7 cellular contexts compared by ENCODE assay signal in the genomic region with DNA sequence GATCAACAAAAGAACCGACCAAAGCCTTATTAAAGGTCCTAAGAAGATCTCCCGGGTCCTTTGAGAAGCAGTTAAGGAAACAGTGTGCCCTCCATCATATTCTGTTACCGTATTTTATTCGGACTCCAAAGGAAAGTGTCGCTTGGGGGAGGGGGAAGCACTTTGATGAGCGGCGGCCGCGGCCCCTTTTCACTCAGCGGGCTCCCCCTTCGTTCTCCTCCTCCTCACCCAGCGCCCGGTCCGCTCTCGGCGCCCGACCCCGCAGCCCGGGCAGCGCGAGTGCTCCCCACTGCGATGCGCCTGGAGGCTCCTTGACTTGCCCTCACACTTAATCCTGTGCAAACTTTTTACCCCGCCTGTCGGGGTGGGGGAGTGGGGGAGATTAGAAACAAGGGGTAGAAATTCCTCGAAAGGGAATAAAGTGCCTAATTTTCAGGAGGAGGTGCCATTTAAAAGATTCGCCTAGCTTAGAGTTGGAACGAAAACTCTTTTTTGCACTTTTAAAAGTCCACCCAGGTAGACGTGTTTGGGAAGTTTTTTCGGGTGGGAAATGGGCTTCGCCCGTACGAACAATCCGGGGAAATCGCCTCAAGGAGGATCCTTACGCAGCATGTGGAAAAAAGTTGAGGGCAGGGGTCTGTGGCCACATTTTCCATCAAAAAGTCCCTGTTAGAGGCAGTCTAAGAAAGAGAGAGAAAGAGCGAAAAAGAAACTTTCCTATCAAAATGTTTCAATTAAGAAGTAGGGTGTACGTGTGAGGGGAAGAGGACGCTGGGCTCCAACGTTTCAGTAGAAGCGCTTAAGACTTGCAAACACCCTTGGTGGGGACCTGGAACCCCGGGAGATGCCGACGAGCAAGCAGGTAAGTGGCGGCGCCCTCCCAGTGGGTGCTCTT. TPM values are rescaled to one million over a fixed set of nuclear protein-coding genes. Genes with fewer than 3 reads are reported as not detected.
DNase-seq lines count a peak whose midpoint lies in the region; TF ChIP-seq lines count a peak whose summit lies in the region.

No MANE protein-coding gene starts in this region.

- H3K27me3 Mint-ChIP-seq in MCF 10A (ENCODE audit: insufficient read depth, unreplicated experiment) = no peaks in the 10 kb centered on the region

- intact Hi-C loops in MCF 10A (cut with micrococcal nuclease) = no loop called here

- peaks cover 6% of the 10 kb centered on the region for H3K36me3 Mint-ChIP-seq in MCF 10A (ENCODE audit: insufficient read depth, unreplicated experiment)

- peaks cover 0 to 3% of the 10 kb centered on the region in 2 donors for H3K9me3 ChIP-seq in muscle layer of duodenum (ENCODE audit: control insufficient read depth in 1 of 2, low read length in 2 of 2)

- H3K27ac ChIP-seq in muscle layer of duodenum (ENCODE audit: low read length) = no peak overlapping the region

- peak overlapping the region; percentile 96 for H3K4me3 Mint-ChIP-seq in MCF 10A (ENCODE audit: unreplicated experiment)

- H3K4me1 Mint-ChIP-seq in MCF 10A (ENCODE audit: insufficient read depth, unreplicated experiment) = no peaks in the 10 kb centered on the region

- peak overlapping the region; percentile 89 for H3K27ac Mint-ChIP-seq in MCF 10A (ENCODE audit: low read depth, unreplicated experiment)

- BruUV-seq in MCF 10A (replicated peaks; lab: Mats Ljungman, UMichigan) = no TSS peak

- POLR2A ChIA-PET in MCF 10A (lab: Yijun Ruan, JAX) = interaction anchor here (0.7 to 2.1 kb wide), 4 partner anchors 8 to 264 kb away, joined by 4 to 11 read pairs (median 5); no protein-coding TSS in a partner anchor

- peaks cover 6 to 45% of the 10 kb centered on the region in 2 donors for H3K4me1 ChIP-seq in muscle layer of duodenum (ENCODE audit: control insufficient read depth in 1 of 2, insufficient read depth in 2 of 2, low read length in 2 of 2)

- H3K9me3 Mint-ChIP-seq in MCF 10A (ENCODE audit: unreplicated experiment) = no peaks in the 10 kb centered on the region

- peaks cover 0 to 31% of the 10 kb centered on the region in 2 donors for H3K36me3 ChIP-seq in muscle layer of duodenum (ENCODE audit: control insufficient read depth in 1 of 2, insufficient read depth in 2 of 2, low read length in 2 of 2)

- peaks cover 72% of the 10 kb centered on the region for H3K27me3 ChIP-seq in muscle layer of duodenum (ENCODE audit: low read depth, low read length)

- TF ChIP-seq CTCF in GM10266 (IDR thresholded peaks at IDR 0.05; ENCODE audit: control insufficient read depth, insufficient read depth, low read depth, missing control alignments) (no peak), MCF 10A (IDR thresholded peaks at IDR 0.05; ENCODE audit: unreplicated experiment) (no peak)

- CTCF ChIA-PET in MCF 10A (lab: Yijun Ruan, JAX) = interaction anchor here (0.7 kb wide), 1 partner anchor 661 kb away, joined by 5 read pairs; no protein-coding TSS in a partner anchor

- H3K4me3 ChIP-seq in muscle layer of duodenum (ENCODE audit: low read depth in 1 of 2, low read length in 2 of 2) = peak overlapping the region; percentile 59 to 64

- peak; percentile 34 for DNase-seq in GM10266 (ENCODE audit: extremely low spot score)
- DNase-seq in M059J (ENCODE audit: low read depth) = peak; percentile 29
- DNase-seq in MCF 10A (ENCODE audit: unreplicated experiment) = no peak
- DNase-seq in pons (ENCODE audit: low spot score) = no peak
- DNase-seq in SHP77 (lab: John Stamatoyannopoulos, UW) = no peak
- DNase-seq in NCI-H526 treated with DMSO at 0.1 percent for 48 hours (lab: John Stamatoyannopoulos, UW) = no peak

RNA-seq across cellular contexts. Expression of a gene that starts 1.1 kb away (rescaled TPM):
- 0.59 and 1.1 TPM in 2 replicates for total RNA-seq in M059J (2014; rRNA removed; shearing (Covaris generic))
- total RNA-seq in MCF 10A (2022) = 1.4 and 2.2 TPM in 2 replicates

Comparison
In these comparisons a context has a peak if more than half of its experiments do, and no peak if none do; other contexts are left out.
1. DNase-seq: peak in GM10266 (single experiment) and M059J (single experiment); none in MCF 10A (single experiment), pons (single experiment), SHP77 (0 of 2) and NCI-H526 treated with DMSO at 0.1 percent for 48 hours (single experiment).